Comparison of ENCODE assay signal across 1 cellular context in genomic region chr11:107549253-107549953, GRCh38.
TF ChIP-seq lines count a peak whose summit lies in the region.

No MANE protein-coding gene starts in this region.

TF ChIP-seq in neural cell, 6 proteins besides CTCF, POLR2A, EP300 and RAD21 (continued from another document):
- TF ChIP-seq REST (IDR thresholded peaks at IDR 0.05; ENCODE audit: borderline replicate concordance) (no peak), TAF1 (IDR thresholded peaks at IDR 0.05; ENCODE audit: low read depth) (no peak)
